8 cellular contexts compared by ENCODE assay signal in the genomic region with DNA sequence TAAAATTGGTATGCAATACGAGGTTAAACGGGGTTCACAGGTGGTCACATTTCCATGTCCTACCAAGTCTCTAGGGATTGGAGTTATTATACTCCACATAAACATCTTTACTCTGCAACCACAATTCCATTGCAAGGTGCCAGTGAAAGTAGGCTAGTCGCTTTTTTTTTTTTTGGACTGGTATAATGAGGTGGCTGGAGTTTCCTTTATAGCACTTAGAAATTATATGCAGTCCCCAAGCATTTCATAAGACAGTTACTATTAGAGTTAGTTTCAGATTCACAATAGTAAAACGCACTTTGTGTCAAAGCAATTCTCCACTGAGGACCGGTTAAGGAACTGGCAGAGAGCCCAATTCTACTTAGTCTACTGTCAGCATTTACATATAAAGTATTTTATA. TPM values are rescaled to one million over a fixed set of nuclear protein-coding genes. Genes with fewer than 3 reads are reported as not detected.
A peak's percentile ranks its signal among the peaks of the same experiment; 100 is the strongest.
DNase-seq lines count a peak whose midpoint lies in the region; TF ChIP-seq lines count a peak whose summit lies in the region.

No MANE protein-coding gene starts in this region.

- H3K27me3 ChIP-seq in WERI-Rb-1 (ENCODE audit: insufficient read depth, low read depth, severe bottlenecking) = no peaks in the 10 kb centered on the region
- peaks cover 8% of the 10 kb centered on the region for H3K27me3 ChIP-seq in effector memory CD4-positive, alpha-beta T cell (replicated peaks; ENCODE audit: control insufficient read depth, insufficient read depth, low read length, poor library complexity, severe bottlenecking)

- H3K4me1 ChIP-seq in effector memory CD4-positive, alpha-beta T cell (ENCODE audit: control insufficient read depth, insufficient read depth, low read length, poor library complexity, severe bottlenecking) = peaks cover 9% of the 10 kb centered on the region

- peak; percentile 25 for DNase-seq in GM20000 (ENCODE audit: low spot score)
- peak; percentile 9 for DNase-seq in NCI-H526 treated with DMSO at 0.1 percent for 48 hours (lab: John Stamatoyannopoulos, UW)
- DNase-seq in fibroblast of villous mesenchyme (ENCODE audit: low read depth) = peak; percentile 24
- no peak for DNase-seq in stimulated activated CD4-positive, alpha-beta T cell treated with anti-CD3 and anti-CD28 coated beads, Interleukin-1b, Interleukin-23, amount 100 ng/mL, for 48 hours
- no peak for DNase-seq in WERI-Rb-1
- no peak for DNase-seq in effector memory CD4-positive, alpha-beta T cell
- DNase-seq in NOMO-1 treated with DMSO at 0.1 percent for 48 hours (lab: John Stamatoyannopoulos, UW; ENCODE audit: unreplicated experiment) = no peak

- no peaks in the 10 kb centered on the region for H3K9me3 ChIP-seq in WERI-Rb-1 (ENCODE audit: severe bottlenecking)
- no peaks in the 10 kb centered on the region for H3K9me3 ChIP-seq in effector memory CD4-positive, alpha-beta T cell (ENCODE audit: control insufficient read depth, low read length)

- TF ChIP-seq CTCF in GM20000 (IDR thresholded peaks at IDR 0.05; ENCODE audit: extremely low read depth, missing control alignments) = no peak
- TF ChIP-seq CTCF in fibroblast of villous mesenchyme (IDR thresholded peaks at IDR 0.05; ENCODE audit: insufficient read depth, low read depth, low read length) = no peak
- no peak for TF ChIP-seq CTCF in WERI-Rb-1 (IDR thresholded peaks at IDR 0.05; ENCODE audit: low read depth, low read length)

- no peaks in the 10 kb centered on the region for H3K36me3 ChIP-seq in WERI-Rb-1
- H3K36me3 ChIP-seq in effector memory CD4-positive, alpha-beta T cell (ENCODE audit: control insufficient read depth, insufficient read depth, low read length) = no peaks in the 10 kb centered on the region

- H3K27ac ChIP-seq in skin epidermis (peak overlapping the region in 13 of 21 experiments; percentile 11 to 91 (median 83)), WERI-Rb-1 (no peak overlapping the region)
- no peak overlapping the region for H3K27ac ChIP-seq in effector memory CD4-positive, alpha-beta T cell (ENCODE audit: insufficient read depth, low read length, poor library complexity, severe bottlenecking)

- peak overlapping the region; percentile 72 for H3K4me3 ChIP-seq in fibroblast of villous mesenchyme (ENCODE audit: low read depth, low read length)
- H3K4me3 ChIP-seq in skin epidermis = peak overlapping the region; percentile 28 to 55 (median 46)
- no peak overlapping the region for H3K4me3 ChIP-seq in WERI-Rb-1 (ENCODE audit: low read depth, low read length)
- no peak overlapping the region for H3K4me3 ChIP-seq in effector memory CD4-positive, alpha-beta T cell (ENCODE audit: insufficient read depth, low read depth, low read length, poor library complexity, severe bottlenecking)

RNA-seq across cellular contexts. Expression of gene MEF2C, which starts 1.4 kb away (rescaled TPM):
- 8.1 and 16.0 TPM in 2 replicates for total RNA-seq in fibroblast of villous mesenchyme

Comparison
In these comparisons a context has a peak if more than half of its experiments do, and no peak if none do; other contexts are left out.
1. DNase-seq: peak in GM20000 (single experiment), NCI-H526 treated with DMSO at 0.1 percent for 48 hours (single experiment) and fibroblast of villous mesenchyme (single experiment); none in stimulated activated CD4-positive, alpha-beta T cell treated with anti-CD3 and anti-CD28 coated beads, Interleukin-1b, Interleukin-23, amount 100 ng/mL, for 48 hours (single experiment), WERI-Rb-1 (single experiment), effector memory CD4-positive, alpha-beta T cell (0 of 3) and NOMO-1 treated with DMSO at 0.1 percent for 48 hours (single experiment).
2. H3K4me3 ChIP-seq: peak in fibroblast of villous mesenchyme (single experiment) and skin epidermis (7 of 7); none in WERI-Rb-1 (single experiment) and effector memory CD4-positive, alpha-beta T cell (single experiment).
3. H3K27ac ChIP-seq: peak in skin epidermis (13 of 21); none in WERI-Rb-1 (single experiment) and effector memory CD4-positive, alpha-beta T cell (single experiment).